Comparison of ENCODE assay signal across 25 cellular contexts in the genomic region with DNA sequence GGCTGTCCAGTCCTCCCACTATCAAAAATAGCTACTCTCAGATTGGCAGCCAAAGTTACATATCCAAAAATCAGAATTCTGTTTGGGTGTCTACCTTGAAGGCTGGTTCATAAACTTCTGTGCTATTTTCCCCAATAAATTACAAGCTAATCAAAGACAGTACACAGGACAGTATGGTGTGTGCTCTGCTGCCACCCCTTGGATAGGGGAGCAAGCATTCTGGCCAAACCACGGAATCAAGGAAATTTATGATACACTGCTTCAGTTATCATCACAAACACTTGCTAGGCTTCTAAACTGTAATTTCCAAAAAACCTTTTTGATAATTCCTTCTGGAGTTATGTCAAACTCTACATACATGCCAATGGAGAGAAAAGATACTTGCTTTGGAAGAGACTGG. TPM values are rescaled to one million over a fixed set of nuclear protein-coding genes. Genes with fewer than 3 reads are reported as not detected.
A peak's percentile ranks its signal among the peaks of the same experiment; 100 is the strongest.
DNase-seq lines count a peak whose midpoint lies in the region; ATAC-seq, FAIRE-seq and TF ChIP-seq lines count a peak whose summit lies in the region.
"Had no signal": no experiment of that assay in that cellular context is flagged by ENCODE, and none has a peak within 500 bp of the region (broad histone marks: within the 10 kb centered on the region; RNA-seq: fewer than 3 reads in every experiment).

No MANE protein-coding gene starts in this region.

- H3K27ac Mint-ChIP-seq in activated CD8-positive, alpha-beta T cell treated with anti-CD3 and anti-CD28 coated beads, Interleukin-2, amount 10 ng/mL, durations not matched to agents 7 days and 5 days: peak overlapping the region; percentile 16
- H3K27ac Mint-ChIP-seq in activated CD8-positive, alpha-beta T cell treated with anti-CD3 and anti-CD28 coated beads for 36 hours: no peak overlapping the region
- peak overlapping the region; percentile 86 for H3K27ac Mint-ChIP-seq in astrocyte (ENCODE audit: unreplicated experiment)
- H3K27ac Mint-ChIP-seq: activated naive CD4-positive, alpha-beta T cell treated with anti-CD3 and anti-CD28 coated beads, Interleukin-2, amount 10 ng/mL, durations not matched to agents 7 days and 5 days; CD8-positive, alpha-beta T cell; stimulated activated memory B cell treated with anti-CD40 and anti-IgM and Interleukin-4, amounts not matched to agents 10 μg/mL and 1 μg/mL and 100 μg/mL, for 72 hours had no signal

- FAIRE-seq in astrocyte (lab: Jason Lieb, UNC): no peak
- FAIRE-seq: A204.1 had no signal

- DNase-seq in activated CD8-positive, alpha-beta T cell treated with anti-CD3 and anti-CD28 coated beads, Interleukin-2, amount 10 ng/mL, durations not matched to agents 7 days and 5 days: no peak
- no peak for DNase-seq in activated CD8-positive, alpha-beta T cell treated with anti-CD3 and anti-CD28 coated beads for 36 hours
- DNase-seq in LNCaP clone FGC (ENCODE audit: low read depth): no peak
- DNase-seq in astrocyte (ENCODE audit: low read depth): no peak
- no peak for DNase-seq in osteoblast (ENCODE audit: insufficient read length, low spot score, missing footprints)
- no peak for DNase-seq in T1000 (lab: John Stamatoyannopoulos, UW)
- DNase-seq: activated CD8-positive, alpha-beta memory T cell treated with anti-CD3 and anti-CD28 coated beads, Interleukin-2, amount 50 U/mL, for 48 hours; activated naive CD4-positive, alpha-beta T cell treated with anti-CD3 and anti-CD28 coated beads, Interleukin-2, amount 10 ng/mL, durations not matched to agents 7 days and 5 days; CD8-positive, alpha-beta T cell; DND-41; HCEC 1CT; NCI-H1417 treated with DMSO at 0.1 percent for 48 hours; NCI-H2171; NCI-H526 treated with DMSO at 0.1 percent for 48 hours; T-helper 2 cell had no signal

- no peaks in the 10 kb centered on the region for H3K27me3 Mint-ChIP-seq in activated CD8-positive, alpha-beta T cell treated with anti-CD3 and anti-CD28 coated beads, Interleukin-2, amount 10 ng/mL, durations not matched to agents 7 days and 5 days (ENCODE audit: low read depth)
- H3K27me3 Mint-ChIP-seq in activated CD8-positive, alpha-beta T cell treated with anti-CD3 and anti-CD28 coated beads for 36 hours: no peaks in the 10 kb centered on the region
- no peaks in the 10 kb centered on the region for H3K27me3 Mint-ChIP-seq in astrocyte (ENCODE audit: low read depth, unreplicated experiment)
- H3K27me3 Mint-ChIP-seq: activated naive CD4-positive, alpha-beta T cell treated with anti-CD3 and anti-CD28 coated beads, Interleukin-2, amount 10 ng/mL, durations not matched to agents 7 days and 5 days; brain; stimulated activated memory B cell treated with anti-CD40 and anti-IgM and Interleukin-4, amounts not matched to agents 10 μg/mL and 1 μg/mL and 100 μg/mL, for 72 hours had no signal

- ATAC-seq in activated CD8-positive, alpha-beta T cell treated with anti-CD3 and anti-CD28 coated beads, Interleukin-2, amount 10 ng/mL, durations not matched to agents 7 days and 5 days: no peak
- ATAC-seq in activated CD8-positive, alpha-beta T cell treated with anti-CD3 and anti-CD28 coated beads for 36 hours: no peak
- ATAC-seq in HG03342 (IDR thresholded peaks at IDR 0.05; ENCODE audit: unreplicated experiment) (no peak), GM19395 (IDR thresholded peaks at IDR 0.05; ENCODE audit: unreplicated experiment) (no peak)
- ATAC-seq: activated CD4-positive, CD25-positive, alpha-beta regulatory T cell treated with anti-CD3 and anti-CD28 coated beads, Interleukin-2, amount 50 U/mL, for 24 hours; CD8-positive, alpha-beta T cell; gastroesophageal sphincter; stimulated activated memory B cell treated with anti-CD40 and anti-IgM and Interleukin-4, amounts not matched to agents 10 μg/mL and 1 μg/mL and 100 μg/mL, for 72 hours had no signal

- no peaks in the 10 kb centered on the region for H3K4me1 ChIP-seq in astrocyte (ENCODE audit: insufficient read depth, low read length)
- H3K4me1 ChIP-seq in osteoblast (ENCODE audit: insufficient read depth, low read length): no peaks in the 10 kb centered on the region

- POLR2A ChIA-PET in activated CD8-positive, alpha-beta T cell treated with anti-CD3 and anti-CD28 coated beads, Interleukin-2, amount 10 ng/mL, durations not matched to agents 7 days and 5 days (lab: Charles Lee): interaction anchor here (0.7 kb wide), 1 partner anchor 368 kb away, joined by 4 read pairs; no protein-coding TSS in a partner anchor
- POLR2A ChIA-PET in activated CD8-positive, alpha-beta T cell treated with anti-CD3 and anti-CD28 coated beads for 36 hours (lab: Charles Lee): interaction anchor here (0.6 to 0.9 kb wide), 3 partner anchors 9 to 78 kb away, joined by 3 read pairs; no protein-coding TSS in a partner anchor

- no peak overlapping the region for H2AFZ ChIP-seq in astrocyte (ENCODE audit: low read depth, low read length)
- H2AFZ ChIP-seq in osteoblast (ENCODE audit: low read length): no peak overlapping the region

- no peaks in the 10 kb centered on the region for H3K9me3 Mint-ChIP-seq in activated CD8-positive, alpha-beta T cell treated with anti-CD3 and anti-CD28 coated beads, Interleukin-2, amount 10 ng/mL, durations not matched to agents 7 days and 5 days (ENCODE audit: insufficient read depth)
- no peaks in the 10 kb centered on the region for H3K9me3 Mint-ChIP-seq in activated CD8-positive, alpha-beta T cell treated with anti-CD3 and anti-CD28 coated beads for 36 hours
- no peaks in the 10 kb centered on the region for H3K9me3 Mint-ChIP-seq in astrocyte (ENCODE audit: unreplicated experiment)
- H3K9me3 Mint-ChIP-seq: activated naive CD4-positive, alpha-beta T cell treated with anti-CD3 and anti-CD28 coated beads, Interleukin-2, amount 10 ng/mL, durations not matched to agents 7 days and 5 days; CD8-positive, alpha-beta T cell; neural crest cell; stimulated activated memory B cell treated with anti-CD40 and anti-IgM and Interleukin-4, amounts not matched to agents 10 μg/mL and 1 μg/mL and 100 μg/mL, for 72 hours had no signal

- no peak overlapping the region for H3K4me3 ChIP-seq in LNCaP clone FGC (ENCODE audit: low read depth, low read length)
- no peak overlapping the region for H3K4me3 ChIP-seq in astrocyte (ENCODE audit: insufficient read depth, low read depth, low read length)
- no peak overlapping the region for H3K4me3 ChIP-seq in osteoblast (ENCODE audit: insufficient read depth, low read length)
- H3K4me3 ChIP-seq: coronary artery, gastroesophageal sphincter, tibial nerve had no signal

- H3K4me1 Mint-ChIP-seq in activated CD8-positive, alpha-beta T cell treated with anti-CD3 and anti-CD28 coated beads, Interleukin-2, amount 10 ng/mL, durations not matched to agents 7 days and 5 days (ENCODE audit: low read depth): peaks cover 16% of the 10 kb centered on the region
- peaks cover 38% of the 10 kb centered on the region for H3K4me1 Mint-ChIP-seq in activated CD8-positive, alpha-beta T cell treated with anti-CD3 and anti-CD28 coated beads for 36 hours (ENCODE audit: low read depth)
- H3K4me1 Mint-ChIP-seq in astrocyte (ENCODE audit: low read depth, unreplicated experiment): peaks cover 16% of the 10 kb centered on the region

- H3K79me2 ChIP-seq in astrocyte (ENCODE audit: insufficient read depth, low read length) (peaks cover 99% of the 10 kb centered on the region), osteoblast (ENCODE audit: insufficient read depth, low read length) (peaks cover 97% of the 10 kb centered on the region)

- CTCF ChIA-PET in activated CD8-positive, alpha-beta T cell treated with anti-CD3 and anti-CD28 coated beads, Interleukin-2, amount 10 ng/mL, durations not matched to agents 7 days and 5 days (lab: Charles Lee): interaction anchor here (1.0 to 1.6 kb wide), 3 partner anchors 9 to 78 kb away, joined by 3 to 5 read pairs (median 5); no protein-coding TSS in a partner anchor
- CTCF ChIA-PET in activated CD8-positive, alpha-beta T cell treated with anti-CD3 and anti-CD28 coated beads for 36 hours (lab: Charles Lee): interaction anchor here (0.6 to 1.9 kb wide), 3 partner anchors 9 to 21 kb away, joined by 3 to 7 read pairs (median 7); no protein-coding TSS in a partner anchor

- H3K4me2 ChIP-seq in astrocyte (ENCODE audit: low read length): no peak overlapping the region
- H3K4me2 ChIP-seq in osteoblast (ENCODE audit: insufficient read depth, low read length): no peak overlapping the region

- no peak overlapping the region for H3K9ac ChIP-seq in astrocyte (ENCODE audit: low read length)

- H3K9me3 ChIP-seq in astrocyte (ENCODE audit: insufficient read depth, low read depth, low read length) (no peaks in the 10 kb centered on the region), osteoblast (ENCODE audit: low read depth, low read length) (no peaks in the 10 kb centered on the region)
- H3K9me3 ChIP-seq: gastroesophageal sphincter, tibial nerve had no signal

- intact Hi-C loops in activated CD8-positive, alpha-beta T cell treated with anti-CD3 and anti-CD28 coated beads for 36 hours (cut with micrococcal nuclease): no loop called here

- H3K27ac ChIP-seq in astrocyte (ENCODE audit: low read depth, low read length): no peak overlapping the region
- H3K27ac ChIP-seq in osteoblast (ENCODE audit: low read depth, low read length): no peak overlapping the region
- H3K27ac ChIP-seq: coronary artery, gastroesophageal sphincter, tibial nerve had no signal

- H4K20me1 ChIP-seq in astrocyte (ENCODE audit: insufficient read depth, low read length): peaks cover 81% of the 10 kb centered on the region
- H4K20me1 ChIP-seq in osteoblast (ENCODE audit: insufficient read depth, low read length): peaks cover 76% of the 10 kb centered on the region

- no peak for TF ChIP-seq CTCF in activated CD8-positive, alpha-beta T cell treated with anti-CD3 and anti-CD28 coated beads for 36 hours (IDR thresholded peaks at IDR 0.05)
- TF ChIP-seq CTCF in LNCaP clone FGC (IDR thresholded peaks at IDR 0.05; ENCODE audit: control insufficient read depth, extremely low read depth, insufficient read depth): peak; percentile 46
- TF ChIP-seq CTCF in astrocyte (IDR thresholded peaks at IDR 0.05; ENCODE audit: insufficient read depth, low read depth, low read length): no peak
- TF ChIP-seq CTCF in osteoblast (IDR thresholded peaks at IDR 0.05; ENCODE audit: extremely low read depth, low read depth, low read length): peak; percentile 27

- H3K36me3 ChIP-seq in astrocyte (ENCODE audit: insufficient read depth, low read length): peaks cover 19% of the 10 kb centered on the region
- peaks cover 26% of the 10 kb centered on the region for H3K36me3 ChIP-seq in osteoblast (ENCODE audit: insufficient read depth, low read length)
- H3K36me3 ChIP-seq: tibial nerve had no signal

- H3K4me3 Mint-ChIP-seq in activated CD8-positive, alpha-beta T cell treated with anti-CD3 and anti-CD28 coated beads, Interleukin-2, amount 10 ng/mL, durations not matched to agents 7 days and 5 days: no peak overlapping the region
- H3K4me3 Mint-ChIP-seq in activated CD8-positive, alpha-beta T cell treated with anti-CD3 and anti-CD28 coated beads for 36 hours: no peak overlapping the region
- peak overlapping the region; percentile 51 for H3K4me3 Mint-ChIP-seq in astrocyte (ENCODE audit: unreplicated experiment)
- H3K4me3 Mint-ChIP-seq: activated naive CD4-positive, alpha-beta T cell treated with anti-CD3 and anti-CD28 coated beads, Interleukin-2, amount 10 ng/mL, durations not matched to agents 7 days and 5 days; brain; CD8-positive, alpha-beta T cell; neural crest cell; stimulated activated memory B cell treated with anti-CD40 and anti-IgM and Interleukin-4, amounts not matched to agents 10 μg/mL and 1 μg/mL and 100 μg/mL, for 72 hours had no signal

- H3K27me3 ChIP-seq in astrocyte (ENCODE audit: insufficient read depth, low read length) (no peaks in the 10 kb centered on the region), osteoblast (ENCODE audit: insufficient read depth, low read length) (no peaks in the 10 kb centered on the region)
- H3K27me3 ChIP-seq: gastroesophageal sphincter, tibial nerve had no signal

- peaks cover 25% of the 10 kb centered on the region for H3K36me3 Mint-ChIP-seq in activated CD8-positive, alpha-beta T cell treated with anti-CD3 and anti-CD28 coated beads, Interleukin-2, amount 10 ng/mL, durations not matched to agents 7 days and 5 days (ENCODE audit: low read depth)
- peaks cover 41% of the 10 kb centered on the region for H3K36me3 Mint-ChIP-seq in activated CD8-positive, alpha-beta T cell treated with anti-CD3 and anti-CD28 coated beads for 36 hours (ENCODE audit: low read depth)
- H3K36me3 Mint-ChIP-seq in astrocyte (ENCODE audit: low read depth, unreplicated experiment): peaks cover 6% of the 10 kb centered on the region

RNA-seq across cellular contexts. Expression of a gene that starts 15.9 kb away (rescaled TPM):
- 10 to 100 TPM; 92.7 to 93.3 TPM for total RNA-seq in activated CD8-positive, alpha-beta T cell treated with anti-CD3 and anti-CD28 coated beads, Interleukin-2, amount 10 ng/mL, durations not matched to agents 7 days and 5 days
- total RNA-seq in activated CD8-positive, alpha-beta T cell treated with anti-CD3 and anti-CD28 coated beads for 36 hours: 100 to 1,000 TPM; 154 to 161 TPM
- 139 and 153 TPM in 2 replicates for total RNA-seq in astrocyte
- 113 and 116 TPM in 2 replicates for total RNA-seq in osteoblast

RNA-seq across cellular contexts. Expression of a gene that starts 48.0 kb away (rescaled TPM):
- 100 to 1,000 TPM; 214 to 216 TPM for total RNA-seq in activated CD8-positive, alpha-beta T cell treated with anti-CD3 and anti-CD28 coated beads, Interleukin-2, amount 10 ng/mL, durations not matched to agents 7 days and 5 days
- total RNA-seq in activated CD8-positive, alpha-beta T cell treated with anti-CD3 and anti-CD28 coated beads for 36 hours: 100 to 1,000 TPM; 426 to 442 TPM
- total RNA-seq in astrocyte (266 and 271 TPM in 2 replicates), osteoblast (499 and 624 TPM in 2 replicates)

Comparison
In these comparisons a context has a peak if more than half of its experiments do, and no peak if none do; other contexts are left out.
1. CTCF ChIP-seq: peak in LNCaP clone FGC (single experiment) and osteoblast (single experiment); none in activated CD8-positive, alpha-beta T cell treated with anti-CD3 and anti-CD28 coated beads for 36 hours (single experiment) and astrocyte (single experiment).